In the genomic region with DNA sequence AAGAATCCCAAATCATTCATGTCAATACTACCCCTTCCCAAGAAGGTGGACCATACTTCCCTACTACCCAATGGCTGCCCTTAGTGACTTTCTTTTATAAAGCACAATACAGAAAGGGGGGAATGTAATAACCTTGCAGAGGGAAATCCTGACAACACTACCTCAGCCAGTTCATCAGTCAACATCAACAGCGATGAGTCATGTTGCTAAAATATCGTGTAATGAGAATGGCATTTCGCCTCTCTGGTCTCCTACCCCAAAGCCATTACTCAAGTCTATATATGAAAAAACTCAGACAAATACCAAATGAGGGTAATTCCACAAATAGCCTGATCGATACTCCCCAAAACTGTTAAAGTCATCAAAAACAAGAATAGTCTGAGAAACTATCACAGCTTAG, we compare ENCODE assay signal across 26 cellular contexts. TPM values are rescaled to one million over a fixed set of nuclear protein-coding genes. Genes with fewer than 3 reads are reported as not detected.
DNase-seq lines count a peak whose midpoint lies in the region; ATAC-seq and TF ChIP-seq lines count a peak whose summit lies in the region.
"Had no signal": no experiment of that assay in that cellular context is flagged by ENCODE, and none has a peak within 500 bp of the region (broad histone marks: within the 10 kb centered on the region; RNA-seq: fewer than 3 reads in every experiment).

No MANE protein-coding gene starts in this region.

- no TSS peak for BruUV-seq in HCT116 (replicated peaks; lab: Mats Ljungman, UMichigan)

- TF ChIP-seq EP300 in suprapubic skin (IDR thresholded peaks at IDR 0.05): no peak

- CTCF ChIA-PET in HCT116 (lab: Charles Lee) (no interaction called here), T-cell (lab: Charles Lee) (no interaction called here)

- no peak overlapping the region for H2AFZ ChIP-seq in HCT116 (ENCODE audit: low read depth, low read length, poor library complexity, severe bottlenecking)

- TF ChIP-seq RAD21 in HCT116 (IDR thresholded peaks at IDR 0.05; ENCODE audit: low read depth): no peak

- ATAC-seq in HCT116 (0 out of 2 replicates have a peak, but pooled peaks have one; percentile 32), GM18870 (IDR thresholded peaks at IDR 0.05; ENCODE audit: unreplicated experiment) (no peak), T-cell (replicated peaks in 1 of 4) (no peak), GM21528 (IDR thresholded peaks at IDR 0.05; ENCODE audit: low FRiP score, unreplicated experiment) (no peak)
- ATAC-seq: HepG2 had no signal

- H3K27ac ChIP-seq in HCT116 (ENCODE audit: low read depth, low read length) (no peak overlapping the region), epithelial cell of prostate (peak overlapping the region; percentile 52), suprapubic skin (no peak overlapping the region)

- no peaks in the 10 kb centered on the region for H3K79me2 ChIP-seq in HCT116 (ENCODE audit: insufficient read depth, low read length)

- H3K27me3 ChIP-seq in HCT116 (ENCODE audit: insufficient read depth, low read length) (no peaks in the 10 kb centered on the region), suprapubic skin (no peaks in the 10 kb centered on the region)

- peaks cover 0 to 3% (median 0%) of the 10 kb centered on the region in 3 donors for H3K4me1 Mint-ChIP-seq in T-cell

- no peak overlapping the region for H3K4me3 Mint-ChIP-seq in T-cell
- H3K4me3 Mint-ChIP-seq: CD8-positive, alpha-beta memory T cell had no signal

- WGBS in suprapubic skin: 66% methylated on average over 4 of the region's 4 CpGs

- DNase-seq in HCT116 (ENCODE audit: low read depth, low spot score) (no peak), RPMI7951 (ENCODE audit: low read depth) (peak; percentile 53), epithelial cell of prostate (ENCODE audit: low read depth, low spot score) (no peak), skeletal muscle cell (ENCODE audit: low read depth) (peak; percentile 1), suprapubic skin (ENCODE audit: low spot score in 2 of 2) (no peak), T-cell (no peak)
- DNase-seq: activated CD4-positive, alpha-beta T cell treated with anti-CD3 and anti-CD28 coated beads for 4 hours; activated naive CD4-positive, alpha-beta T cell treated with Interleukin-2 at 50 U/mL for 16 hours; activated T-cell treated with anti-CD3 and anti-CD28 coated beads, Interleukin-2, amount 50 U/mL, for 48 hours; CD8-positive, alpha-beta memory T cell; cerebellar nuclear complex; DMS79 treated with DMSO at 0.1 percent for 48 hours; NCI-H1417; NCI-H524; occipital lobe; SHP77; stimulated activated CD4-positive, alpha-beta T cell treated with anti-CD3 and anti-CD28 coated beads, Interleukin-2, amount 100 ng/mL, for 48 hours; stimulated activated naive CD4-positive, alpha-beta T cell had no signal

- H3K36me3 ChIP-seq in HCT116 (ENCODE audit: control insufficient read depth in 1 of 2, insufficient read depth in 2 of 2, low read length in 2 of 2) (no peaks in the 10 kb centered on the region), suprapubic skin (no peaks in the 10 kb centered on the region)

- TF ChIP-seq POLR2A in HCT116 (IDR thresholded peaks at IDR 0.05; ENCODE audit: borderline replicate concordance, extremely low read depth, insufficient read depth, insufficient read length) (no peak), suprapubic skin (IDR thresholded peaks at IDR 0.05) (no peak)

- POLR2A ChIA-PET in HCT116 (lab: Charles Lee) (no interaction called here), T-cell (lab: Charles Lee) (no interaction called here)

- H3K9me3 Mint-ChIP-seq in T-cell: no peaks in the 10 kb centered on the region
- H3K9me3 Mint-ChIP-seq: CD8-positive, alpha-beta memory T cell had no signal

- no peak for TF ChIP-seq CTCF in HCT116 (IDR thresholded peaks at IDR 0.05 in 2 of 3, conservative IDR thresholded peaks at IDR 0.05 in 1 of 3; ENCODE audit: borderline replicate concordance in 1 of 3, insufficient read depth in 1 of 3, low read depth in 2 of 3, low read length in 2 of 3)
- TF ChIP-seq CTCF in suprapubic skin (IDR thresholded peaks at IDR 0.05): no peak

- H3K4me3 ChIP-seq in HCT116 (replicated peaks in 1 of 2; ENCODE audit: low read depth in 1 of 2, low read length in 2 of 2): no peak overlapping the region
- no peak overlapping the region for H3K4me3 ChIP-seq in skeletal muscle cell (ENCODE audit: low read depth, low read length)
- H3K4me3 ChIP-seq in suprapubic skin: no peak overlapping the region

- no peaks in the 10 kb centered on the region for H3K36me3 Mint-ChIP-seq in T-cell
- H3K36me3 Mint-ChIP-seq: CD8-positive, alpha-beta memory T cell had no signal

- H3K27me3 Mint-ChIP-seq in T-cell: peaks cover 5 to 14% of the 10 kb centered on the region in 2 donors

- no peaks in the 10 kb centered on the region for H3K9me3 ChIP-seq in HCT116 (ENCODE audit: control insufficient read depth in 1 of 2, insufficient read depth in 1 of 2, low read depth in 1 of 2, low read length in 2 of 2)
- H3K9me3 ChIP-seq in suprapubic skin: no peaks in the 10 kb centered on the region

- RAD21 ChIA-PET in HCT116 (lab: Charles Lee; ENCODE audit: low non-redundant PET in 1 of 2, low total read pairs in 2 of 2, uncharacterized antibody in 2 of 2, unreplicated experiment in 2 of 2): no interaction called here

- no peak overlapping the region for H3K4me2 ChIP-seq in HCT116 (ENCODE audit: low read length)

- intact Hi-C loops in HCT116 (cut with micrococcal nuclease): no loop called here

- no peak overlapping the region for H3K9ac ChIP-seq in HCT116 (ENCODE audit: low read length)

- H3K9me2 ChIP-seq in HCT116 (ENCODE audit: insufficient read depth): no peaks in the 10 kb centered on the region

- no peak overlapping the region for H3K27ac Mint-ChIP-seq in T-cell
- H3K27ac Mint-ChIP-seq: CD8-positive, alpha-beta memory T cell had no signal

- H3K4me1 ChIP-seq in HCT116 (ENCODE audit: control insufficient read depth in 1 of 2, insufficient read depth in 2 of 2, low read length in 2 of 2): peaks cover 0 to 8% of the 10 kb centered on the region in 2 experiments; a peak in 2 of 4 replicates
- no peaks in the 10 kb centered on the region for H3K4me1 ChIP-seq in suprapubic skin

- H4K20me1 ChIP-seq in HCT116 (ENCODE audit: insufficient read depth): no peaks in the 10 kb centered on the region

TF ChIP-seq in HCT116, 20 proteins besides CTCF, POLR2A, EP300 and RAD21:
- TF ChIP-seq JUND (IDR thresholded peaks at IDR 0.05) (0 out of 2 replicates have a peak, but pooled peaks have one; percentile 18), EZH2 (IDR thresholded peaks at IDR 0.05) (no peak)

RNA-seq across cellular contexts. Expression of a gene that starts 3.3 kb away (rescaled TPM):
- total RNA-seq in HCT116 (2021; ENCODE audit: unreplicated experiment) (not detected), suprapubic skin (not detected), T-cell (not detected)
- 0.04 and 0.09 TPM in 2 replicates for polyA plus RNA-seq in HCT116 (2012)
- 1.1 and 1.4 TPM in 2 replicates for total RNA-seq in RPMI7951 (2014; rRNA removed; shearing (Covaris generic))
- total RNA-seq: CD8-positive, alpha-beta memory T cell; glomerular endothelial cell; HepG2; kidney epithelial cell; lung microvascular endothelial cell; occipital lobe; T-helper 1 cell treated with Interleukin-12 subunit alpha and Interleukin-12 subunit beta and Interleukin-4 antibody, amounts not matched to agents 30 ng/mL and 1 ng/mL, for 36 hours had no signal
- polyA plus RNA-seq: CD8-positive, alpha-beta memory T cell; esophagus; HepG2 had no signal

RNA-seq across cellular contexts. Expression of a gene that starts 51.7 kb away (rescaled TPM):
- total RNA-seq in HCT116 (2021; ENCODE audit: unreplicated experiment) (not detected), suprapubic skin (not detected), T-cell (not detected)
- not detected in 2 replicates for polyA plus RNA-seq in HCT116 (2012)
- not detected in 2 replicates for total RNA-seq in RPMI7951 (2014; rRNA removed; shearing (Covaris generic))
- total RNA-seq: CD8-positive, alpha-beta memory T cell; glomerular endothelial cell; HepG2; kidney epithelial cell; lung microvascular endothelial cell; occipital lobe; T-helper 1 cell treated with Interleukin-12 subunit alpha and Interleukin-12 subunit beta and Interleukin-4 antibody, amounts not matched to agents 30 ng/mL and 1 ng/mL, for 36 hours had no signal
- polyA plus RNA-seq: CD8-positive, alpha-beta memory T cell; esophagus; HepG2 had no signal

Comparison
In these comparisons a context has a peak if more than half of its experiments do, and no peak if none do; other contexts are left out.
1. DNase-seq: peak in RPMI7951 (single experiment) and skeletal muscle cell (single experiment); none in HCT116 (single experiment), epithelial cell of prostate (single experiment), suprapubic skin (0 of 2) and T-cell (0 of 34).